9 cellular contexts compared by ENCODE assay signal in genomic region chr7:55074008-55074499, GRCh38. TPM values are rescaled to one million over a fixed set of nuclear protein-coding genes. Genes with fewer than 3 reads are reported as not detected.
DNase-seq lines count a peak whose midpoint lies in the region; ATAC-seq, FAIRE-seq and TF ChIP-seq lines count a peak whose summit lies in the region.
"Had no signal": no experiment of that assay in that cellular context is flagged by ENCODE, and none has a peak within 500 bp of the region (broad histone marks: within the 10 kb centered on the region; RNA-seq: fewer than 3 reads in every experiment).

No MANE protein-coding gene starts in this region.

- no TSS peak for BruUV-seq in K562 (replicated peaks; lab: Mats Ljungman, UMichigan)

- FAIRE-seq in K562 (lab: Jason Lieb, UNC) (no peak), urothelium cell line (lab: Jason Lieb, UNC) (peak; percentile 93)

- H3K4me1 ChIP-seq in OCI-LY3 (ENCODE audit: low read length) (peaks cover 65% of the 10 kb centered on the region), K562 (replicated peaks in 1 of 2; ENCODE audit: control insufficient read depth in 2 of 2, insufficient read depth in 2 of 2, low read length in 2 of 2) (peaks cover 0 to 7% of the 10 kb centered on the region in 2 experiments; a peak in 2 of 5 replicates), right lobe of liver (peaks cover 0 to 88% (median 36%) of the 10 kb centered on the region in 4 donors)

- H4K20me1 ChIP-seq in OCI-LY3 (ENCODE audit: insufficient read depth, low read length) (no peaks in the 10 kb centered on the region), K562 (replicated peaks; ENCODE audit: control insufficient read depth, insufficient read depth, low read length) (no peaks in the 10 kb centered on the region)

- ATAC-seq in HG02885 (IDR thresholded peaks at IDR 0.05; ENCODE audit: poor library complexity, unreplicated experiment) (peak; percentile 84), K562 (peak; percentile 72), right lobe of liver (peak in 1 of 4 donors; percentile 32)
- ATAC-seq: naive thymus-derived CD8-positive, alpha-beta T cell had no signal

- in situ Hi-C loops in K562 (cut with MboI) = no loop called here

- no peak for TF ChIP-seq RAD21 in K562 (CRISPR knock-in tag; conservative IDR thresholded peaks at IDR 0.05 in 1 of 2, IDR thresholded peaks at IDR 0.05 in 1 of 2)

- H3K79me2 ChIP-seq in OCI-LY3 (ENCODE audit: low read length) = no peaks in the 10 kb centered on the region
- H3K79me2 ChIP-seq in K562 (ENCODE audit: control insufficient read depth, insufficient read depth, low read length) = no peaks in the 10 kb centered on the region

- peak; percentile 27 for DNase-seq in stimulated activated naive CD4-positive, alpha-beta T cell treated with Interleukin-2 at 50 U/mL for 16 hours (lab: John Stamatoyannopoulos, UW)
- DNase-seq in stimulated activated naive CD4-positive, alpha-beta T cell (lab: John Stamatoyannopoulos, UW) = no peak
- peak in 2 of 4 experiments; percentile 5 to 19 for DNase-seq in K562 (ENCODE audit: extremely low read depth in 1 of 4, low spot score in 3 of 4)
- no peak for DNase-seq in right lobe of liver
- DNase-seq in urothelium cell line (ENCODE audit: low spot score) = peak; percentile 88
- no peak for DNase-seq in cerebellar nuclear complex (lab: John Stamatoyannopoulos, UW)

- intact Hi-C loops in K562 (cut with micrococcal nuclease) = no loop called here
- intact Hi-C loops in right lobe of liver (cut with DNase I) = no loop called here

- no peak for TF ChIP-seq EP300 in K562 (IDR thresholded peaks at IDR 0.05; ENCODE audit: low read length)

- H3K9ac ChIP-seq in OCI-LY3 (ENCODE audit: low read length) (peak overlapping the region; percentile 73; the same call in 1 of the 2 replicates), K562 (ENCODE audit: insufficient read depth in 1 of 2, low read depth in 2 of 2, low read length in 2 of 2) (peak overlapping the region in 1 of 2 experiments; percentile 39; a peak in 1 of 4 replicates)

- H3K27me3 ChIP-seq in OCI-LY3 (ENCODE audit: low read depth, low read length) (peaks cover 3% of the 10 kb centered on the region; the same call in 1 of the 2 replicates), K562 (ENCODE audit: control insufficient read depth in 2 of 2, insufficient read depth in 2 of 2, low read length in 2 of 2) (peaks cover 8 to 29% of the 10 kb centered on the region in 2 experiments; a peak in 4 of 5 replicates), right lobe of liver (no peaks in the 10 kb centered on the region)

- POLR2A ChIA-PET in K562 (lab: Yijun Ruan, JAX) = no interaction called here

- peak overlapping the region; percentile 59 for H3K4me3 ChIP-seq in OCI-LY3 (ENCODE audit: low read length)
- H3K4me3 ChIP-seq in K562 = no peak overlapping the region
- H3K4me3 ChIP-seq in right lobe of liver = no peak overlapping the region

- H2AFZ ChIP-seq in OCI-LY3 (ENCODE audit: low read depth, low read length) (no peak overlapping the region), K562 (ENCODE audit: low read depth, low read length) (peak overlapping the region; percentile 20; the same call in 1 of the 2 replicates)

- peak overlapping the region; percentile 79 for H3K4me2 ChIP-seq in OCI-LY3 (ENCODE audit: low read length)
- peak overlapping the region; percentile 16; the same call in 1 of the 2 replicates for H3K4me2 ChIP-seq in K562 (ENCODE audit: insufficient read depth, low read length)

- no peak for TF ChIP-seq POLR2A in K562 (conservative IDR thresholded peaks at IDR 0.05)
- TF ChIP-seq POLR2A in right lobe of liver (IDR thresholded peaks at IDR 0.05) = no peak

- TF ChIP-seq CTCF in OCI-LY3 (IDR thresholded peaks at IDR 0.05; ENCODE audit: low read depth, low read length) (no peak), K562 (IDR thresholded peaks at IDR 0.05 in 2 of 3, conservative IDR thresholded peaks at IDR 0.05 in 1 of 3; ENCODE audit: insufficient read depth in 2 of 3, low read depth in 1 of 3, low read length in 3 of 3) (no peak), right lobe of liver (IDR thresholded peaks at IDR 0.05) (no peak)

- peaks cover 8% of the 10 kb centered on the region for H3K36me3 ChIP-seq in OCI-LY3 (replicated peaks; ENCODE audit: low read depth, low read length)
- H3K36me3 ChIP-seq in K562 (ENCODE audit: control insufficient read depth, insufficient read depth, low read length) = no peaks in the 10 kb centered on the region
- no peaks in the 10 kb centered on the region for H3K36me3 ChIP-seq in right lobe of liver

- no peaks in the 10 kb centered on the region for H3K9me1 ChIP-seq in K562 (ENCODE audit: control insufficient read depth, insufficient read depth, low read length)

- WGBS in K562 (ENCODE audit: insufficient coverage, low coverage, missing lambda C conversion rate) = under 1% methylated on average over 12 of the region's 12 CpGs
- 58% methylated on average over 12 of the region's 12 CpGs for WGBS in right lobe of liver (ENCODE audit: insufficient coverage, low coverage, low lambda C conversion rate, missing lambda C conversion rate)

- H3K27ac ChIP-seq in OCI-LY3 (ENCODE audit: low read length) = peak overlapping the region; percentile 95
- no peak overlapping the region for H3K27ac ChIP-seq in K562 (ENCODE audit: extremely low read depth, low read depth, low read length)
- peak overlapping the region; percentile 61 to 88 (median 83) for H3K27ac ChIP-seq in right lobe of liver

- CTCF ChIA-PET in K562 (lab: Yijun Ruan, JAX; ENCODE audit: low intra/inter-chr PET ratio) = no interaction called here

- H3K9me3 ChIP-seq in OCI-LY3 (ENCODE audit: insufficient read depth, low read length) = 0 out of 2 replicates have a peak, but pooled peaks cover 6% of the 10 kb centered on the region
- no peaks in the 10 kb centered on the region for H3K9me3 ChIP-seq in K562 (replicated peaks; ENCODE audit: control insufficient read depth, insufficient read depth, low read depth, low read length)
- no peaks in the 10 kb centered on the region for H3K9me3 ChIP-seq in right lobe of liver

TF ChIP-seq in K562, 482 proteins besides CTCF, POLR2A, EP300 and RAD21 (continues in another document):
- no peak for TF ChIP-seq ZHX1 (conservative IDR thresholded peaks at IDR 0.05; ENCODE audit: low read length)
- TF ChIP-seq, protein P1, sequence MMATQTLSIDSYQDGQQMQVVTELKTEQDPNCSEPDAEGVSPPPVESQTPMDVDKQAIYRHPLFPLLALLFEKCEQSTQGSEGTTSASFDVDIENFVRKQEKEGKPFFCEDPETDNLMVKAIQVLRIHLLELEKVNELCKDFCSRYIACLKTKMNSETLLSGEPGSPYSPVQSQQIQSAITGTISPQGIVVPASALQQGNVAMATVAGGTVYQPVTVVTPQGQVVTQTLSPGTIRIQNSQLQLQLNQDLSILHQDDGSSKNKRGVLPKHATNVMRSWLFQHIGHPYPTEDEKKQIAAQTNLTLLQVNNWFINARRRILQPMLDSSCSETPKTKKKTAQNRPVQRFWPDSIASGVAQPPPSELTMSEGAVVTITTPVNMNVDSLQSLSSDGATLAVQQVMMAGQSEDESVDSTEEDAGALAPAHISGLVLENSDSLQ (IDR thresholded peaks at IDR 0.05) = no peak

RNA-seq across cellular contexts. Expression of gene EGFR, which starts 55.2 kb away (rescaled TPM):
- not detected in 2 replicates for total RNA-seq in K562 (2011; cell fraction: chromatin; rRNA removed; ENCODE audit: low replicate concordance)
- total RNA-seq in K562 (2011; cell fraction: nucleolus; rRNA removed) = not detected in 2 replicates
- total RNA-seq in K562 (2011; cell fraction: nucleoplasm; rRNA removed) = not detected in 2 replicates
- total RNA-seq in K562 (2014; rRNA removed) = not detected in 2 replicates
- not detected in 2 replicates for total RNA-seq in K562 (2014; rRNA removed; fragmentation: Illumina TruSeq; extraction: Trizol)
- total RNA-seq in K562 (2015; rRNA removed; fragmentation: Illumina TruSeq; extraction: Trizol) = not detected in 2 replicates
- 0.13 and 0.18 TPM in 2 replicates for total RNA-seq in K562 (2021)
- not detected in 2 replicates for polyA plus RNA-seq in K562 (2011; rRNA removed)
- polyA plus RNA-seq in K562 (2011; cell fraction: cytosol; rRNA removed) = not detected in 2 replicates
- not detected in 2 replicates for polyA plus RNA-seq in K562 (2011; cell fraction: nucleus; rRNA removed)
- not detected in 2 replicates for polyA plus RNA-seq in K562 (2012)
- polyA plus RNA-seq in K562 (2014; fragmentation: Illumina TruSeq; extraction: Trizol) = not detected in 2 replicates
- polyA plus RNA-seq in K562 (2014; fragmentation: Nextera tagmentation; extraction: Ambion mirVana) = not detected
- not detected in 2 replicates for polyA plus RNA-seq in K562 (2014; rRNA removed)
- polyA minus RNA-seq in K562 (2011; rRNA and poly(A)+ RNA removed) = not detected in 2 replicates
- polyA minus RNA-seq in K562 (2011; cell fraction: cytosol; rRNA and poly(A)+ RNA removed) = 0.19 and 0.73 TPM in 2 replicates
- polyA minus RNA-seq in K562 (2011; cell fraction: nucleus; rRNA and poly(A)+ RNA removed) = under 0.01 TPM in 1 of 2 replicates, not detected in the other
- total RNA-seq in right lobe of liver = 100 to 1,000 TPM in 1 of 6 experiments, 10 to 100 TPM in 5; 59.3 to 127 (median 93.7) TPM
- total RNA-seq: naive thymus-derived CD8-positive, alpha-beta T cell had no signal
- polyA plus RNA-seq: naive thymus-derived CD8-positive, alpha-beta T cell had no signal

Comparison
In these comparisons a context has a peak if more than half of its experiments do, and no peak if none do; other contexts are left out.
1. DNase-seq: peak in stimulated activated naive CD4-positive, alpha-beta T cell treated with Interleukin-2 at 50 U/mL for 16 hours (single experiment) and urothelium cell line (single experiment); none in stimulated activated naive CD4-positive, alpha-beta T cell (0 of 6), right lobe of liver (0 of 3) and cerebellar nuclear complex (0 of 2).
2. RNA of gene EGFR, which starts 55.2 kb away (total RNA-seq): 59.3 to 127 TPM in right lobe of liver; 0.13 to 0.18 TPM in K562; every median in the first group is over 10 times any median in the second.